9 cellular contexts compared by ENCODE assay signal in genomic region chr12:22409071-22409951, GRCh38.
DNase-seq lines count a peak whose midpoint lies in the region; ATAC-seq lines count a peak whose summit lies in the region.
"Had no signal": no experiment of that assay in that cellular context is flagged by ENCODE, and none has a peak within 500 bp of the region (broad histone marks: within the 10 kb centered on the region; RNA-seq: fewer than 3 reads in every experiment).

No MANE protein-coding gene starts in this region.

- ATAC-seq in HG02981 (IDR thresholded peaks at IDR 0.05; ENCODE audit: unreplicated experiment) = peak; percentile 90
- ATAC-seq in activated CD8-positive, alpha-beta T cell treated with anti-CD3 and anti-CD28 coated beads, Interleukin-2, amount 10 ng/mL, durations not matched to agents 7 days and 5 days = peak; percentile 92

- CTCF ChIA-PET in activated CD8-positive, alpha-beta T cell treated with anti-CD3 and anti-CD28 coated beads, Interleukin-2, amount 10 ng/mL, durations not matched to agents 7 days and 5 days (lab: Charles Lee) = interaction anchor here (0.8 to 2.2 kb wide), 3 partner anchors 10 to 74 kb away, joined by 3 to 7 read pairs (median 6); no protein-coding TSS in a partner anchor

- H3K9me3 Mint-ChIP-seq in activated CD8-positive, alpha-beta T cell treated with anti-CD3 and anti-CD28 coated beads, Interleukin-2, amount 10 ng/mL, durations not matched to agents 7 days and 5 days (ENCODE audit: insufficient read depth) = no peaks in the 10 kb centered on the region

- DNase-seq in activated CD8-positive, alpha-beta memory T cell treated with anti-CD3 and anti-CD28 coated beads for 24 hours = peak; percentile 63
- no peak for DNase-seq in activated CD8-positive, alpha-beta memory T cell treated with anti-CD3 and anti-CD28 coated beads, Interleukin-2, amount 50 U/mL, for 48 hours
- peak; percentile 55 for DNase-seq in activated CD8-positive, alpha-beta T cell treated with anti-CD3 and anti-CD28 coated beads, Interleukin-2, amount 10 ng/mL, durations not matched to agents 7 days and 5 days
- DNase-seq in midbrain (lab: John Stamatoyannopoulos, UW) (peak; percentile 19), NCI-H187 treated with DMSO at 0.1 percent for 48 hours (lab: John Stamatoyannopoulos, UW) (no peak), NCI-H2029 (lab: John Stamatoyannopoulos, UW) (no peak), islet precursor cell (no peak)

- peaks cover 20% of the 10 kb centered on the region for H3K4me1 Mint-ChIP-seq in activated CD8-positive, alpha-beta T cell treated with anti-CD3 and anti-CD28 coated beads, Interleukin-2, amount 10 ng/mL, durations not matched to agents 7 days and 5 days (ENCODE audit: low read depth)
- H3K4me1 Mint-ChIP-seq: B cell had no signal

- POLR2A ChIA-PET in activated CD8-positive, alpha-beta T cell treated with anti-CD3 and anti-CD28 coated beads, Interleukin-2, amount 10 ng/mL, durations not matched to agents 7 days and 5 days (lab: Charles Lee) = interaction anchor here (0.9 to 1.7 kb wide), 4 partner anchors 11 to 88 kb away, joined by 3 to 7 read pairs (median 5); no protein-coding TSS in a partner anchor

- peak overlapping the region; percentile 39 for H3K4me3 Mint-ChIP-seq in activated CD8-positive, alpha-beta T cell treated with anti-CD3 and anti-CD28 coated beads, Interleukin-2, amount 10 ng/mL, durations not matched to agents 7 days and 5 days
- H3K4me3 Mint-ChIP-seq: B cell had no signal

- no peaks in the 10 kb centered on the region for H3K27me3 Mint-ChIP-seq in activated CD8-positive, alpha-beta T cell treated with anti-CD3 and anti-CD28 coated beads, Interleukin-2, amount 10 ng/mL, durations not matched to agents 7 days and 5 days (ENCODE audit: low read depth)
- H3K27me3 Mint-ChIP-seq: B cell had no signal

- H3K27ac Mint-ChIP-seq in activated CD8-positive, alpha-beta T cell treated with anti-CD3 and anti-CD28 coated beads, Interleukin-2, amount 10 ng/mL, durations not matched to agents 7 days and 5 days = peak overlapping the region; percentile 81
- H3K27ac Mint-ChIP-seq: B cell had no signal

- H3K36me3 Mint-ChIP-seq in activated CD8-positive, alpha-beta T cell treated with anti-CD3 and anti-CD28 coated beads, Interleukin-2, amount 10 ng/mL, durations not matched to agents 7 days and 5 days (ENCODE audit: low read depth) = no peaks in the 10 kb centered on the region

Comparison
In these comparisons a context has a peak if more than half of its experiments do, and no peak if none do; other contexts are left out.
1. DNase-seq: peak in activated CD8-positive, alpha-beta memory T cell treated with anti-CD3 and anti-CD28 coated beads for 24 hours (single experiment), activated CD8-positive, alpha-beta T cell treated with anti-CD3 and anti-CD28 coated beads, Interleukin-2, amount 10 ng/mL, durations not matched to agents 7 days and 5 days (single experiment) and midbrain (single experiment); none in activated CD8-positive, alpha-beta memory T cell treated with anti-CD3 and anti-CD28 coated beads, Interleukin-2, amount 50 U/mL, for 48 hours (single experiment), NCI-H187 treated with DMSO at 0.1 percent for 48 hours (single experiment), NCI-H2029 (single experiment) and islet precursor cell (single experiment).